In the genomic region with DNA sequence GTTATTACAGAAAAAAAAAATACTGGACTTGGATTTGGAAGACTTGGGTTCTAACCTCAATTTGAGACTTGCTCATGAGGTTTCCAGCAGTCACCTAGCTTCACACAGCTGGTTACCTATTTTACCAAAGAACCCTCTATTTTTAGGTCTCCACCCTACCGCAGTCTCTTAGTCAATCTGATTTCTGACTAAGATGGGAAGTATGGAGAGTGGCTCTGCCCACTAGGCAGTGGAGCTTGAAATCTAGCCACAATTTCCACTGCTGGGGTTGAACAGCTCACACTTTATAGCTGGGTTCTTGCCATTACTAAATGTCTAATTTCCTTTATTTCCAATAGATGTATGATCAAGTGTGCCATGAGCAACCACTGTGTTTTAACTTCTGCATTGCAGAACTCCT, we compare ENCODE assay signal across 11 cellular contexts. TPM values are rescaled to one million over a fixed set of nuclear protein-coding genes. Genes with fewer than 3 reads are reported as not detected.
A peak's percentile ranks its signal among the peaks of the same experiment; 100 is the strongest.
DNase-seq lines count a peak whose midpoint lies in the region; ATAC-seq and TF ChIP-seq lines count a peak whose summit lies in the region.
"Had no signal": no experiment of that assay in that cellular context is flagged by ENCODE, and none has a peak within 500 bp of the region (broad histone marks: within the 10 kb centered on the region; RNA-seq: fewer than 3 reads in every experiment).

No MANE protein-coding gene starts in this region.

- H3K9me3 ChIP-seq in tibial nerve (no peaks in the 10 kb centered on the region), prostate gland (no peaks in the 10 kb centered on the region)
- H3K9me3 ChIP-seq: SJSA1 had no signal

- H3K27ac Mint-ChIP-seq in effector memory CD8-positive, alpha-beta T cell: no peak overlapping the region

- H3K9me3 Mint-ChIP-seq in effector memory CD8-positive, alpha-beta T cell: peaks cover 3 to 10% of the 10 kb centered on the region in 2 donors
- H3K9me3 Mint-ChIP-seq: brain had no signal

- no peaks in the 10 kb centered on the region for H3K36me3 Mint-ChIP-seq in effector memory CD8-positive, alpha-beta T cell (ENCODE audit: insufficient read depth)
- H3K36me3 Mint-ChIP-seq: brain had no signal

- no peak overlapping the region for H3K27ac ChIP-seq in tibial nerve
- H3K27ac ChIP-seq in prostate gland: no peak overlapping the region
- H3K27ac ChIP-seq: SJSA1 had no signal

- no peaks in the 10 kb centered on the region for H3K27me3 ChIP-seq in tibial nerve
- H3K27me3 ChIP-seq in prostate gland (replicated peaks; ENCODE audit: insufficient read depth): no peaks in the 10 kb centered on the region
- H3K27me3 ChIP-seq: SJSA1 had no signal

- DNase-seq in A172 (ENCODE audit: low spot score) (peak; percentile 30), M059J (ENCODE audit: low read depth) (peak; percentile 59), tibial nerve (ENCODE audit: low spot score in 2 of 2) (no peak), AML-193 (lab: John Stamatoyannopoulos, UW) (no peak), prostate gland (ENCODE audit: low spot score) (no peak)
- DNase-seq in effector memory CD8-positive, alpha-beta T cell: no peak
- DNase-seq: small intestine had no signal

- no peaks in the 10 kb centered on the region for H3K4me1 Mint-ChIP-seq in effector memory CD8-positive, alpha-beta T cell (ENCODE audit: low read depth in 2 of 2)

- peaks cover 0 to 33% (median 0%) of the 10 kb centered on the region in 4 donors for H3K4me1 ChIP-seq in tibial nerve
- no peaks in the 10 kb centered on the region for H3K4me1 ChIP-seq in prostate gland (replicated peaks)
- H3K4me1 ChIP-seq: SJSA1 had no signal

- 78 to 93% methylated on average over 1 of the region's 1 CpG for whole genome bisulfite sequencing in tibial nerve, 2 donors
- WGBS in prostate gland: 94% methylated on average over 1 of the region's 1 CpG

- H3K36me3 ChIP-seq in tibial nerve: peaks cover 0 to 38% (median 0%) of the 10 kb centered on the region in 3 donors
- H3K36me3 ChIP-seq in prostate gland: no peaks in the 10 kb centered on the region
- H3K36me3 ChIP-seq: SJSA1 had no signal

- TF ChIP-seq POLR2A in tibial nerve (IDR thresholded peaks at IDR 0.05): no peak
- no peak for TF ChIP-seq POLR2A in prostate gland (IDR thresholded peaks at IDR 0.05)

- H3K4me3 ChIP-seq in tibial nerve: no peak overlapping the region
- H3K4me3 ChIP-seq in prostate gland: no peak overlapping the region
- H3K4me3 ChIP-seq: SJSA1 had no signal

- no peak for TF ChIP-seq EP300 in tibial nerve (IDR thresholded peaks at IDR 0.05)

- H3K27me3 Mint-ChIP-seq in effector memory CD8-positive, alpha-beta T cell: no peaks in the 10 kb centered on the region
- H3K27me3 Mint-ChIP-seq: brain had no signal

- TF ChIP-seq CTCF in tibial nerve (IDR thresholded peaks at IDR 0.05) (no peak), prostate gland (IDR thresholded peaks at IDR 0.05) (no peak)

- no peak overlapping the region for H3K4me3 Mint-ChIP-seq in effector memory CD8-positive, alpha-beta T cell
- H3K4me3 Mint-ChIP-seq: brain had no signal

- intact Hi-C loops in prostate gland (cut with DNase I): no loop called here

- ATAC-seq in GM19395 (IDR thresholded peaks at IDR 0.05; ENCODE audit: unreplicated experiment) (peak; percentile 98), HG02885 (IDR thresholded peaks at IDR 0.05; ENCODE audit: poor library complexity, unreplicated experiment) (peak; percentile 79)
- ATAC-seq in effector memory CD8-positive, alpha-beta T cell (replicated peaks): no peak

RNA-seq across cellular contexts. Expression of gene GASK1B, which starts 43.2 kb away (rescaled TPM):
- total RNA-seq in A172 (2014; rRNA removed; shearing (Covaris generic)): 217 and 238 TPM in 2 replicates
- total RNA-seq in M059J (2014; rRNA removed; shearing (Covaris generic)): 2.5 and 4.4 TPM in 2 replicates
- total RNA-seq in tibial nerve (10 to 100 TPM; 44.1 to 72.0 (median 61.0) TPM), prostate gland (10 to 100 TPM; 20.2 to 27.3 TPM)

Comparison
In these comparisons a context has a peak if more than half of its experiments do, and no peak if none do; other contexts are left out.
1. DNase-seq: peak in A172 (single experiment) and M059J (single experiment); none in tibial nerve (0 of 2), AML-193 (0 of 2), prostate gland (single experiment) and effector memory CD8-positive, alpha-beta T cell (0 of 3).